8 cellular contexts compared by ENCODE assay signal in the genomic region with DNA sequence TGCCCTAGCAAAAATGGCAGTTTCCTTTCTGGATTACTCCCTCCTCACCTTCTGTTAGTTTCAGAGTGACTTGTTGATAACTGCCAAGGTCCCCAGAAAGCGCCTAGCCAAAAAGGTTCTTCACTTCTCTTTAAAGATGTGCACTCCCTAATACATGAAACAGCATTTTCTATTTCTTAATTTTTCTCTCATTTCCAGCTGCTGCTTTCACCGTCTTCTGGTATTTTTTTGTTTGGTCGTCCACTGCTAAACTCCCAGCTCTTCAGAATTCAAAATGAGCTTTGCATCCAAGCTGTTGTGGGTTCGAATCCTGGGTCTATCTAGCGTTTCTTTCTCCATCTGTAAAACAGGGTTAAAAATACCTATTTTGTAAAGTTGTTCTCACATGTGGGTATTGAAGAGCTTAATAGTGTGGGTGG. TPM values are rescaled to one million over a fixed set of nuclear protein-coding genes. Genes with fewer than 3 reads are reported as not detected.
DNase-seq lines count a peak whose midpoint lies in the region; ATAC-seq and TF ChIP-seq lines count a peak whose summit lies in the region.

No MANE protein-coding gene starts in this region.

- H3K4me3 ChIP-seq in kidney epithelial cell (ENCODE audit: low read depth, low read length) = peak overlapping the region; percentile 85

- H3K4me3 Mint-ChIP-seq in T-helper 2 cell treated with Interferon-gamma antibody and Interleukin-4, amounts not matched to agents 5 μg/mL and 100 μg/mL, for 36 hours = peak overlapping the region; percentile 97
- peak overlapping the region; percentile 96 for H3K4me3 Mint-ChIP-seq in activated naive CD8-positive, alpha-beta T cell treated with anti-CD3 and anti-CD28 coated beads, Interleukin-2, amount 50 U/mL, for 24 hours

- no peaks in the 10 kb centered on the region for H3K27me3 Mint-ChIP-seq in T-helper 2 cell treated with Interferon-gamma antibody and Interleukin-4, amounts not matched to agents 5 μg/mL and 100 μg/mL, for 36 hours (ENCODE audit: low read depth)
- H3K27me3 Mint-ChIP-seq in activated naive CD8-positive, alpha-beta T cell treated with anti-CD3 and anti-CD28 coated beads, Interleukin-2, amount 50 U/mL, for 24 hours = no peaks in the 10 kb centered on the region

- no peaks in the 10 kb centered on the region for H3K27me3 ChIP-seq in kidney epithelial cell (ENCODE audit: control insufficient read depth, insufficient read depth, low read length)

- ATAC-seq in activated naive CD8-positive, alpha-beta T cell treated with anti-CD3 and anti-CD28 coated beads, Interleukin-2, amount 50 U/mL, for 24 hours = no peak
- no peak for ATAC-seq in esophagus mucosa

- no peak for DNase-seq in T-helper 2 cell treated with Interferon-gamma antibody and Interleukin-4, amounts not matched to agents 5 μg/mL and 100 μg/mL, for 36 hours (ENCODE audit: low spot score)
- DNase-seq in T-helper 2 cell = no peak
- no peak for DNase-seq in activated naive CD8-positive, alpha-beta T cell treated with anti-CD3 and anti-CD28 coated beads, Interleukin-2, amount 50 U/mL, for 24 hours
- no peak for DNase-seq in kidney epithelial cell (ENCODE audit: low read depth)
- no peak for DNase-seq in substantia nigra (lab: John Stamatoyannopoulos, UW)
- DNase-seq in foreskin melanocyte = no peak
- no peak for DNase-seq in HT-29 (ENCODE audit: low spot score)

- peak overlapping the region; percentile 99 for H3K27ac ChIP-seq in substantia nigra (ENCODE audit: low read depth, low read length, poor library complexity, severe bottlenecking)

- peaks cover 33% of the 10 kb centered on the region for H3K4me1 Mint-ChIP-seq in T-helper 2 cell treated with Interferon-gamma antibody and Interleukin-4, amounts not matched to agents 5 μg/mL and 100 μg/mL, for 36 hours (ENCODE audit: low read depth)
- H3K4me1 Mint-ChIP-seq in activated naive CD8-positive, alpha-beta T cell treated with anti-CD3 and anti-CD28 coated beads, Interleukin-2, amount 50 U/mL, for 24 hours = peaks cover 37% of the 10 kb centered on the region

- H3K36me3 Mint-ChIP-seq in T-helper 2 cell treated with Interferon-gamma antibody and Interleukin-4, amounts not matched to agents 5 μg/mL and 100 μg/mL, for 36 hours (ENCODE audit: low read depth) = peaks cover 3% of the 10 kb centered on the region
- H3K36me3 Mint-ChIP-seq in activated naive CD8-positive, alpha-beta T cell treated with anti-CD3 and anti-CD28 coated beads, Interleukin-2, amount 50 U/mL, for 24 hours (ENCODE audit: low read depth) = peaks cover 3% of the 10 kb centered on the region

- no peaks in the 10 kb centered on the region for H3K9me3 Mint-ChIP-seq in T-helper 2 cell treated with Interferon-gamma antibody and Interleukin-4, amounts not matched to agents 5 μg/mL and 100 μg/mL, for 36 hours
- no peaks in the 10 kb centered on the region for H3K9me3 Mint-ChIP-seq in activated naive CD8-positive, alpha-beta T cell treated with anti-CD3 and anti-CD28 coated beads, Interleukin-2, amount 50 U/mL, for 24 hours

- H3K36me3 ChIP-seq in kidney epithelial cell (ENCODE audit: control insufficient read depth, insufficient read depth, low read length) = no peaks in the 10 kb centered on the region

- peak overlapping the region; percentile 99 for H3K27ac Mint-ChIP-seq in T-helper 2 cell treated with Interferon-gamma antibody and Interleukin-4, amounts not matched to agents 5 μg/mL and 100 μg/mL, for 36 hours
- peak overlapping the region; percentile 98 for H3K27ac Mint-ChIP-seq in activated naive CD8-positive, alpha-beta T cell treated with anti-CD3 and anti-CD28 coated beads, Interleukin-2, amount 50 U/mL, for 24 hours

- TF ChIP-seq CTCF in kidney epithelial cell (IDR thresholded peaks at IDR 0.05; ENCODE audit: insufficient read depth, low read length, poor library complexity, severe bottlenecking) = no peak

RNA-seq across cellular contexts. Expression of a gene that starts 0.4 kb away (rescaled TPM):
- total RNA-seq in kidney epithelial cell = 12.7 and 16.5 TPM in 2 replicates
- 17.9 TPM for total RNA-seq in esophagus mucosa
- 3.4 and 3.5 TPM in 2 replicates for total RNA-seq in HT-29 (2014; rRNA removed; shearing (Covaris generic))

RNA-seq across cellular contexts. Expression of a gene that starts 6.4 kb away (rescaled TPM):
- total RNA-seq in kidney epithelial cell (5.4 and 5.8 TPM in 2 replicates), esophagus mucosa (47.8 TPM)
- total RNA-seq in HT-29 (2014; rRNA removed; shearing (Covaris generic)) = 10.5 and 14.8 TPM in 2 replicates
